ENCODE assay signal across 8 cellular contexts in genomic region chr6:126804255-126805064, GRCh38.
DNase-seq lines count a peak whose midpoint lies in the region; ATAC-seq, FAIRE-seq and TF ChIP-seq lines count a peak whose summit lies in the region.

No MANE protein-coding gene starts in this region.

- peaks cover under 1% of the 10 kb centered on the region for H3K4me1 ChIP-seq in Loucy (ENCODE audit: insufficient read depth, low read length, poor library complexity, severe bottlenecking)
- H3K4me1 ChIP-seq in heart left ventricle: no peaks in the 10 kb centered on the region

- peak; percentile 66 for TF ChIP-seq CTCF in GM12872 (IDR thresholded peaks at IDR 0.05; ENCODE audit: insufficient read depth, low read depth, low read length)
- TF ChIP-seq CTCF in HFF-Myc (IDR thresholded peaks at IDR 0.05; ENCODE audit: low read depth, low read length, missing control alignments): peak; percentile 68
- TF ChIP-seq CTCF in Loucy (conservative IDR thresholded peaks at IDR 0.05; ENCODE audit: low read length): peak; percentile 87
- TF ChIP-seq CTCF in VCaP (conservative IDR thresholded peaks at IDR 0.05): peak; percentile 90
- TF ChIP-seq CTCF in heart left ventricle (IDR thresholded peaks at IDR 0.05): peak; percentile 59 to 80 (median 68)

- H3K27me3 ChIP-seq in Loucy (ENCODE audit: insufficient read depth, low read length, poor library complexity, severe bottlenecking): no peaks in the 10 kb centered on the region
- H3K27me3 ChIP-seq in heart left ventricle: peaks cover 0 to 11% (median 0%) of the 10 kb centered on the region in 9 donors

- ATAC-seq in heart left ventricle: peak in 3 of 4 donors; percentile 45 to 56 (median 52)

- H3K4me2 ChIP-seq in Loucy (ENCODE audit: low read depth, low read length, poor library complexity, severe bottlenecking): no peak overlapping the region

- H3K9me3 ChIP-seq in Loucy (ENCODE audit: insufficient read depth, low read depth, low read length) (no peaks in the 10 kb centered on the region), heart left ventricle (no peaks in the 10 kb centered on the region)

- WGBS in heart left ventricle, 4 donors: 44 to 50% (median 46%) methylated on average over 6 of the region's 6 CpGs

- H3K79me2 ChIP-seq in Loucy (ENCODE audit: insufficient read depth, low read length): no peaks in the 10 kb centered on the region

- no peaks in the 10 kb centered on the region for H3K9me2 ChIP-seq in Loucy (replicated peaks; ENCODE audit: low read depth, low read length)

- H3K36me3 ChIP-seq in Loucy (ENCODE audit: insufficient read depth, low read length): no peaks in the 10 kb centered on the region
- H3K36me3 ChIP-seq in heart left ventricle: no peaks in the 10 kb centered on the region

- no peak overlapping the region; the same call in 1 of the 2 replicates for H2AFZ ChIP-seq in Loucy (ENCODE audit: low read length)

- no peak overlapping the region for H3K4me3 ChIP-seq in HFF-Myc (replicated peaks; ENCODE audit: low read depth, low read length)
- H3K4me3 ChIP-seq in Loucy (ENCODE audit: low read length, poor library complexity, severe bottlenecking): no peak overlapping the region
- H3K4me3 ChIP-seq in heart left ventricle: no peak overlapping the region

- DNase-seq in HFF-Myc (ENCODE audit: extremely low read depth, low read depth) (peak; percentile 33), heart left ventricle (peak in 1 of 5 donors; percentile 19), smooth muscle cell of the brain vasculature (ENCODE audit: low read depth, low spot score) (peak; percentile 21)
- no peak for DNase-seq in stimulated activated CD4-positive, alpha-beta T cell treated with anti-CD3 and anti-CD28 coated beads, Interleukin-4, amount 100 ng/mL, for 1 hour

- no peak for TF ChIP-seq POLR2A in heart left ventricle (IDR thresholded peaks at IDR 0.05)

- no peaks in the 10 kb centered on the region for H3F3A ChIP-seq in Loucy (ENCODE audit: low read depth)

- peak; percentile 77 for FAIRE-seq in A204.1 (lab: Jason Lieb, UNC)

- H3K9ac ChIP-seq in Loucy (ENCODE audit: low read depth, low read length, poor library complexity, severe bottlenecking): no peak overlapping the region

- H3K27ac ChIP-seq in VCaP (no peak overlapping the region), heart left ventricle (no peak overlapping the region)

- H4K20me1 ChIP-seq in Loucy (ENCODE audit: insufficient read depth, low read length, poor library complexity, severe bottlenecking): no peaks in the 10 kb centered on the region

- intact Hi-C loops in heart left ventricle (cut with DNase I): loop anchor here in 9 of 10 donors (2.0 to 10.0 kb wide), 8 partner anchors 310 to 460 kb away; partner anchors contain the start of genes RNF146 (in 2 of the 9) and RSPO3 (in 2 of the 9)
